ENCODE assay signal across 17 cellular contexts in genomic region chr18:13165636-13166423, GRCh38. TPM values are rescaled to one million over a fixed set of nuclear protein-coding genes. Genes with fewer than 3 reads are reported as not detected.
DNase-seq lines count a peak whose midpoint lies in the region; ATAC-seq lines count a peak whose summit lies in the region.
"Had no signal": no experiment of that assay in that cellular context is flagged by ENCODE, and none has a peak within 500 bp of the region (broad histone marks: within the 10 kb centered on the region; RNA-seq: fewer than 3 reads in every experiment).

No MANE protein-coding gene starts in this region.

- H3K18ac ChIP-seq in neuronal stem cell (ENCODE audit: low read length): no peak overlapping the region

- H2BK120ac ChIP-seq in neuronal stem cell (ENCODE audit: low read depth, low read length): no peak overlapping the region

- H3K14ac ChIP-seq in neuronal stem cell (ENCODE audit: low read length): peak overlapping the region; percentile 4

- H4K91ac ChIP-seq in neuronal stem cell (ENCODE audit: low read depth, low read length, poor library complexity): no peak overlapping the region

- no peak overlapping the region for H3K4me2 ChIP-seq in neuronal stem cell (ENCODE audit: insufficient read depth, low read length, poor library complexity, severe bottlenecking)
- H3K4me2 ChIP-seq: A549 had no signal

- H3K4ac ChIP-seq in neuronal stem cell (ENCODE audit: low read length): no peak overlapping the region

- no peaks in the 10 kb centered on the region for H3K79me1 ChIP-seq in neuronal stem cell (ENCODE audit: low read depth, low read length)

- WGBS in neuronal stem cell (ENCODE audit: extremely low coverage in 2 of 2, insufficient read length in 2 of 2, insufficient replicate concordance in 1 of 2), 2 donors: no CpG with 5 or more reads among the region's 16 CpGs

- no peak overlapping the region for H2AK5ac ChIP-seq in neuronal stem cell (ENCODE audit: low read depth, low read length)

- H3K36me3 ChIP-seq in neuronal stem cell (replicated peaks in 1 of 2; ENCODE audit: control insufficient read depth in 2 of 2, insufficient read depth in 2 of 2, low read length in 2 of 2): no peaks in the 10 kb centered on the region

- no peak overlapping the region for H3K9ac ChIP-seq in neuronal stem cell (ENCODE audit: low read depth, low read length, poor library complexity)

- H2BK12ac ChIP-seq in neuronal stem cell (ENCODE audit: low read length): no peak overlapping the region

- H3K27ac ChIP-seq in neuronal stem cell (replicated peaks; ENCODE audit: low read length): no peak overlapping the region
- H3K27ac ChIP-seq: A549 had no signal

- H2BK5ac ChIP-seq in neuronal stem cell (ENCODE audit: low read length): no peak overlapping the region

- H3K4me3 ChIP-seq in neuronal stem cell (ENCODE audit: low read length in 2 of 2): no peak overlapping the region
- H3K4me3 ChIP-seq: A549 had no signal

- ATAC-seq in HG02588 (IDR thresholded peaks at IDR 0.05; ENCODE audit: unreplicated experiment) (no peak), HG03139 (IDR thresholded peaks at IDR 0.05; ENCODE audit: unreplicated experiment) (no peak)
- ATAC-seq: A549; activated naive CD8-positive, alpha-beta T cell treated with anti-CD3 and anti-CD28 coated beads, Interleukin-2, amount 50 U/mL, for 24 hours had no signal

- DNase-seq in NCI-H1436 (lab: John Stamatoyannopoulos, UW): peak; percentile 13
- no peak for DNase-seq in NCI-H1436 treated with DMSO at 0.1 percent for 48 hours (lab: John Stamatoyannopoulos, UW)
- peak; percentile 50 to 81 for DNase-seq in NCI-H187 (lab: John Stamatoyannopoulos, UW)
- peak; percentile 64 for DNase-seq in NCI-H82 treated with DMSO at 0.1 percent for 48 hours (lab: John Stamatoyannopoulos, UW; ENCODE audit: unreplicated experiment)
- no peak for DNase-seq in neuronal stem cell (ENCODE audit: low spot score)
- DNase-seq in NCI-H226: no peak
- DNase-seq: activated B cell treated with CpG ODN at 0.5 μM for 24 hours; activated CD8-positive, alpha-beta memory T cell treated with anti-CD3 and anti-CD28 coated beads for 24 hours; activated naive CD8-positive, alpha-beta T cell treated with anti-CD3 and anti-CD28 coated beads, Interleukin-2, amount 50 U/mL, for 24 hours; CD4-positive, CD25-positive, alpha-beta regulatory T cell; GF-D8; H7; kidney glomerular epithelial cell; NK-92 treated with Interleukin-12 subunit alpha and Interleukin-12 subunit beta, amount 100 ng/mL, for 24 hours had no signal

- H3K23ac ChIP-seq in neuronal stem cell (ENCODE audit: low read depth, low read length, poor library complexity): no peak overlapping the region

- no peaks in the 10 kb centered on the region for H3K27me3 ChIP-seq in neuronal stem cell (ENCODE audit: control insufficient read depth in 3 of 3, insufficient read depth in 3 of 3, low read depth in 1 of 3, low read length in 3 of 3)

- peaks cover 0 to 2% of the 10 kb centered on the region in 2 donors for H3K4me1 ChIP-seq in neuronal stem cell (ENCODE audit: control insufficient read depth in 2 of 2, insufficient read depth in 1 of 2, low read depth in 1 of 2, low read length in 2 of 2)
- H3K4me1 ChIP-seq: A549 had no signal

- H4K8ac ChIP-seq in neuronal stem cell (ENCODE audit: low read depth, low read length): peak overlapping the region; percentile 48

- H3K9me3 ChIP-seq in neuronal stem cell (replicated peaks in 1 of 2; ENCODE audit: control insufficient read depth in 2 of 2, insufficient read depth in 1 of 2, low read depth in 1 of 2, low read length in 2 of 2): peaks cover 0 to 2% of the 10 kb centered on the region in 2 donors
- H3K9me3 ChIP-seq: A549 had no signal

- H2BK15ac ChIP-seq in neuronal stem cell (ENCODE audit: low read length): no peak overlapping the region

- peak overlapping the region; percentile 53 for H2AFZ ChIP-seq in neuronal stem cell (ENCODE audit: low read length)

RNA-seq across cellular contexts. Expression of gene LDLRAD4, which starts 52.7 kb away (rescaled TPM):
- polyA plus RNA-seq in neuronal stem cell (2013, experiment 1 of 2): 1.5 TPM
- 1.1 TPM for polyA plus RNA-seq in neuronal stem cell (2013, experiment 2 of 2)

Comparison
In these comparisons a context has a peak if more than half of its experiments do, and no peak if none do; other contexts are left out.
1. DNase-seq: peak in NCI-H1436 (single experiment), NCI-H187 (2 of 2) and NCI-H82 treated with DMSO at 0.1 percent for 48 hours (single experiment); none in NCI-H1436 treated with DMSO at 0.1 percent for 48 hours (single experiment), neuronal stem cell (single experiment) and NCI-H226 (single experiment).